Comparison of ENCODE assay signal across 17 cellular contexts in the genomic region with DNA sequence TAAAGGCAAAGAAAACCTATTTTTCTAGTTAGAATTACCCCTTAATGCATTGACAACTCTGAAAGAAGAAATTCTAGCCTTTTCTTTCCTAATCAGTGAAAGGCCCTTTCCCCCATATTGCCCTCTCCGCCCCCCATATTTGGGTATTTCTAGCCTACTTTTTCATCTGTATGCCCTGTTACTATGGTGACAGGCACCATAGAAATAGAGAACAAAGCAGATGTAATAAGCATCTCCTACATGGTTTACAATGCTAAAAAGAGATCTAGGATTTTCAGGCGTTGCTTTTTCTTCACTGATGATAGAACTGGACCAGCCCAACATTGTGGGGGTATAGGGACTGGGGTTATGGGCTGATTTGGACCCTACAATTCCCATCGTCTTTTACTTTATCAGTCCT.
"Had no signal": no experiment of that assay in that cellular context is flagged by ENCODE, and none has a peak within 500 bp of the region (broad histone marks: within the 10 kb centered on the region; RNA-seq: fewer than 3 reads in every experiment).

No MANE protein-coding gene starts in this region.

- H3K9me3 Mint-ChIP-seq: natural killer cell had no signal

- DNase-seq: activated CD4-positive, CD25-positive, alpha-beta regulatory T cell treated with anti-CD3 and anti-CD28 coated beads, Interleukin-2, amount 50 U/mL, for 72 hours; activated CD8-positive, alpha-beta memory T cell treated with anti-CD3 and anti-CD28 coated beads for 24 hours; activated effector memory CD4-positive, alpha-beta T cell treated with anti-CD3 and anti-CD28 coated beads, Interleukin-2, amount 50 U/mL, for 16 hours; adrenal gland; central memory CD4-positive, alpha-beta T cell; effector CD8-positive, alpha-beta T cell; foreskin melanocyte; head of caudate nucleus; mesendoderm; natural killer cell; SHP77 treated with DMSO at 0.1 percent for 48 hours; stimulated activated CD4-positive, alpha-beta T cell treated with anti-CD3 and anti-CD28 coated beads, Interleukin-1b, Interleukin-23, amount 100 ng/mL, for 48 hours; substantia nigra; T-helper 1 cell; T1000; transverse colon had no signal

- H3K4me3 Mint-ChIP-seq: natural killer cell had no signal

- H3K27ac Mint-ChIP-seq: natural killer cell had no signal

- ATAC-seq: natural killer cell, SK-N-SH treated with all-trans-retinoic acid at 6 μM for 48 hours had no signal

- H3K36me3 Mint-ChIP-seq: natural killer cell had no signal
